ENCODE assay signal across 16 cellular contexts in genomic region chr18:7600036-7600435, GRCh38. TPM values are rescaled to one million over a fixed set of nuclear protein-coding genes. Genes with fewer than 3 reads are reported as not detected.
DNase-seq lines count a peak whose midpoint lies in the region; ATAC-seq and TF ChIP-seq lines count a peak whose summit lies in the region.
"Had no signal": no experiment of that assay in that cellular context is flagged by ENCODE, and none has a peak within 500 bp of the region (broad histone marks: within the 10 kb centered on the region; RNA-seq: fewer than 3 reads in every experiment).

No MANE protein-coding gene starts in this region.

- H3K9me3 Mint-ChIP-seq in endodermal cell, result no peaks in the 10 kb centered on the region
- H3K9me3 Mint-ChIP-seq: CD8-positive, alpha-beta T cell had no signal

- no peak overlapping the region for H3K4me3 Mint-ChIP-seq in endodermal cell
- H3K4me3 Mint-ChIP-seq: CD14-positive monocyte; CD8-positive, alpha-beta T cell had no signal

- H3K9me3 ChIP-seq in endodermal cell (ENCODE audit: control insufficient read depth, low read length), result no peaks in the 10 kb centered on the region
- no peaks in the 10 kb centered on the region for H3K9me3 ChIP-seq in psoas muscle

- peak overlapping the region; percentile 44 for H3K27ac Mint-ChIP-seq in endodermal cell
- H3K27ac Mint-ChIP-seq: CD14-positive monocyte; CD8-positive, alpha-beta T cell had no signal

- no peak for DNase-seq in Right ventricle myocardium superior
- no peak for DNase-seq in left cardiac atrium
- no peak for DNase-seq in endodermal cell
- no peak for DNase-seq in psoas muscle
- DNase-seq in NCI-H1694 (lab: John Stamatoyannopoulos, UW), result no peak
- DNase-seq in SW 1271 (lab: John Stamatoyannopoulos, UW), result no peak
- DNase-seq in stimulated activated naive CD4-positive, alpha-beta T cell (lab: John Stamatoyannopoulos, UW), result no peak
- DNase-seq: CD8-positive, alpha-beta T cell; DMS 273 treated with DMSO at 0.1 percent for 48 hours; GM23248; H7 had no signal

- peak; percentile 26 for ATAC-seq in Right ventricle myocardium superior (ENCODE audit: poor library complexity)
- ATAC-seq in left cardiac atrium, result no peak
- ATAC-seq in psoas muscle, result no peak
- ATAC-seq: CD8-positive, alpha-beta T cell had no signal

- peaks cover 15% of the 10 kb centered on the region; the same call in 1 of the 2 replicates for H3K79me2 ChIP-seq in KMS-11 (ENCODE audit: insufficient read depth, low read depth)

- H3K27ac ChIP-seq in KMS-11 (no peak overlapping the region), endodermal cell (ENCODE audit: low read depth, low read length) (no peak overlapping the region), psoas muscle (peak overlapping the region; percentile 42)
- H3K27ac ChIP-seq: 22Rv1, GM23248, HL-60 had no signal

- H3K36me3 ChIP-seq in KMS-11 (ENCODE audit: insufficient read depth) (no peaks in the 10 kb centered on the region), endodermal cell (ENCODE audit: control insufficient read depth, insufficient read depth, low read length) (no peaks in the 10 kb centered on the region), psoas muscle (ENCODE audit: insufficient read depth in 1 of 2, low read depth in 1 of 2) (no peaks in the 10 kb centered on the region)

- TF ChIP-seq CTCF in KMS-11 (conservative IDR thresholded peaks at IDR 0.05; ENCODE audit: low read depth, low read length) (no peak), endodermal cell (conservative IDR thresholded peaks at IDR 0.05) (no peak), psoas muscle (IDR thresholded peaks at IDR 0.05) (no peak)

- H3K36me3 Mint-ChIP-seq in endodermal cell (ENCODE audit: low read depth), result no peaks in the 10 kb centered on the region
- H3K36me3 Mint-ChIP-seq: CD14-positive monocyte; CD8-positive, alpha-beta T cell had no signal

- no peaks in the 10 kb centered on the region for H3K27me3 Mint-ChIP-seq in endodermal cell (ENCODE audit: insufficient read depth)

- 84 to 90% methylated on average over 5 to 6 of the region's 6 CpGs for WGBS in endodermal cell (ENCODE audit: insufficient coverage in 1 of 2, insufficient read length in 1 of 2), 2 experiments
- 67 to 77% (median 72%) methylated on average over 6 of the region's 6 CpGs for WGBS in psoas muscle, 3 donors

- peaks cover 52% of the 10 kb centered on the region for H3K4me1 ChIP-seq in KMS-11 (ENCODE audit: low read depth, poor library complexity, severe bottlenecking)
- H3K4me1 ChIP-seq in endodermal cell (ENCODE audit: control insufficient read depth, insufficient read depth, low read length), result peaks cover 12% of the 10 kb centered on the region
- H3K4me1 ChIP-seq in psoas muscle, result peaks cover 87% of the 10 kb centered on the region

- no peak overlapping the region for H3K9ac ChIP-seq in KMS-11
- no peak overlapping the region for H3K9ac ChIP-seq in endodermal cell (ENCODE audit: extremely low read depth, low read length, poor library complexity, severe bottlenecking)
- H3K9ac ChIP-seq: GM23248 had no signal

- H2AFZ ChIP-seq in KMS-11 (ENCODE audit: low read depth), result no peak overlapping the region
- H2AFZ ChIP-seq: GM23248 had no signal

- H3K27me3 ChIP-seq in KMS-11 (ENCODE audit: insufficient read depth, low read depth) (no peaks in the 10 kb centered on the region), endodermal cell (ENCODE audit: control insufficient read depth, insufficient read depth, low read length, poor library complexity, severe bottlenecking) (no peaks in the 10 kb centered on the region), psoas muscle (ENCODE audit: insufficient read depth in 3 of 3, low read length in 2 of 3) (no peaks in the 10 kb centered on the region)

- intact Hi-C loops in Right ventricle myocardium superior (cut with DNase I), result no loop called here
- intact Hi-C loops in left cardiac atrium (cut with DNase I), result no loop called here
- intact Hi-C loops in psoas muscle (cut with DNase I), result no loop called here

- H3K4me2 ChIP-seq in KMS-11, result 0 out of 2 replicates have a peak overlapping the region, but pooled peaks have one; percentile 31

- H3K4me3 ChIP-seq in KMS-11 (IDR thresholded peaks at IDR 0.05; ENCODE audit: insufficient read depth, low read depth, low read length), result no peak overlapping the region
- no peak overlapping the region for H3K4me3 ChIP-seq in endodermal cell (ENCODE audit: low read length)
- no peak overlapping the region for H3K4me3 ChIP-seq in psoas muscle
- H3K4me3 ChIP-seq: GM23248 had no signal

- no peaks in the 10 kb centered on the region for H4K20me1 ChIP-seq in KMS-11 (ENCODE audit: insufficient read depth)

- H3K4me1 Mint-ChIP-seq in endodermal cell, result peaks cover 55% of the 10 kb centered on the region

RNA-seq across cellular contexts. Expression of gene PTPRM, which starts 32.9 kb away (rescaled TPM):
- total RNA-seq in Right ventricle myocardium superior (101 TPM), left cardiac atrium (10 to 100 TPM; 51.4 to 75.5 TPM), endodermal cell (10 to 100 TPM; 47.2 to 57.6 TPM), psoas muscle (10 to 100 TPM; 33.7 to 78.9 (median 40.4) TPM)
- polyA plus RNA-seq in endodermal cell (2013, experiment 1 of 2), result 79.0 TPM
- polyA plus RNA-seq in endodermal cell (2013, experiment 2 of 2), result 78.6 TPM
- polyA plus RNA-seq in psoas muscle, result 10 to 100 TPM; 27.4 to 42.0 (median 27.9) TPM
- total RNA-seq: A673 had no signal
